Comparison of ENCODE assay signal across 30 cellular contexts in the genomic region with DNA sequence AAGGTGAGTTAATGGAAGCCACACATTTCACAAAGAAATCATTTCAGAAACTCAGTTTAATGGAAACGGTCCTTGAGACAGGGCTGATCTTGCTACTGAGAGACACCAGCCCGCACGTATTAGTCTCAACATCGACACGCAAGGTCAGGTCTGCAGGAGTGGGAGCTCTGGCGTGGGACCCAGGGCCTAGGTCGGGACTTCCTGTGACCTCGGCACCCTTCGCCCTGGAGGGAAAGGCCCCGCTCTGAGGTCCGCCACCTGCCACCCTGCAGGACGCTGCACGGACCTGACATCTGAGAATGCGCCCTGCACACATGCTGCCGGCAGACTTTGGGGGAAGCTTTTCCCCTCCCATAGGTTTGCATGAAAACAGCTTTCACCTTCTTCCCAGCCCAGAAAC.
"Had no signal": no experiment of that assay in that cellular context is flagged by ENCODE, and none has a peak within 500 bp of the region (broad histone marks: within the 10 kb centered on the region; RNA-seq: fewer than 3 reads in every experiment).

No MANE protein-coding gene starts in this region.

- H3K27me3 ChIP-seq: ascending aorta, cardiac muscle cell had no signal

- DNase-seq: activated CD4-positive, alpha-beta memory T cell treated with anti-CD3 and anti-CD28 coated beads, Interleukin-2, amount 10 ng/mL, durations not matched to agents 7 days and 5 days; activated CD4-positive, alpha-beta T cell treated with anti-CD3 and anti-CD28 coated beads for 1 hour; activated CD4-positive, alpha-beta T cell treated with anti-CD3 and anti-CD28 coated beads for 36 hours; activated CD4-positive, alpha-beta T cell treated with anti-CD3 and anti-CD28 coated beads for 48 hours; activated CD4-positive, alpha-beta T cell treated with anti-CD3 and anti-CD28 coated beads, Interleukin-2, amount 10 ng/mL, durations not matched to agents 7 days and 5 days; activated CD4-positive, alpha-beta T cell treated with anti-CD3 and anti-CD28 coated beads, Interleukin-2, amount 50 U/mL, for 48 hours; activated CD4-positive, CD25-positive, alpha-beta regulatory T cell; activated CD8-positive, alpha-beta memory T cell treated with anti-CD3 and anti-CD28 coated beads for 24 hours; activated CD8-positive, alpha-beta memory T cell treated with anti-CD3 and anti-CD28 coated beads, Interleukin-2, amount 10 ng/mL, durations not matched to agents 7 days and 5 days; activated CD8-positive, alpha-beta memory T cell treated with anti-CD3 and anti-CD28 coated beads, Interleukin-2, amount 50 U/mL, for 48 hours; activated CD8-positive, alpha-beta T cell treated with anti-CD3 and anti-CD28 coated beads, Interleukin-2, amount 10 ng/mL, durations not matched to agents 7 days and 5 days; activated effector memory CD4-positive, alpha-beta T cell treated with anti-CD3 and anti-CD28 coated beads, Interleukin-2, amount 50 U/mL, for 16 hours; activated gamma-delta T cell treated with Interleukin-2 at 50 U/mL for 16 hours; activated naive CD4-positive, alpha-beta T cell; activated naive CD4-positive, alpha-beta T cell treated with anti-CD3 and anti-CD28 coated beads for 36 hours; activated naive CD8-positive, alpha-beta T cell treated with anti-CD3 and anti-CD28 coated beads, Interleukin-2, amount 10 ng/mL, durations not matched to agents 7 days and 5 days; activated naive CD8-positive, alpha-beta T cell treated with anti-CD3 and anti-CD28 coated beads, Interleukin-2, amount 50 U/mL, for 24 hours; activated T-cell treated with anti-CD3 and anti-CD28 coated beads, Interleukin-2, amount 50 U/mL, for 4 hours; activated T-cell treated with anti-CD3 and anti-CD28 coated beads, Interleukin-2, amount 50 U/mL, for 72 hours; amygdala; anterior cingulate cortex; caudate nucleus; cerebellar nuclear complex; SW 1271; T-helper 1 cell; T-helper 2 cell; T-helper 9 cell; WERI-Rb-1 had no signal

- H3K27ac ChIP-seq: ascending aorta, cardiac muscle cell, WERI-Rb-1 had no signal
